Comparison of ENCODE assay signal across 17 cellular contexts in genomic region chr20:47311967-47312681, GRCh38. TPM values are rescaled to one million over a fixed set of nuclear protein-coding genes. Genes with fewer than 3 reads are reported as not detected.
DNase-seq lines count a peak whose midpoint lies in the region; ATAC-seq and TF ChIP-seq lines count a peak whose summit lies in the region.
"Had no signal": no experiment of that assay in that cellular context is flagged by ENCODE, and none has a peak within 500 bp of the region (broad histone marks: within the 10 kb centered on the region; RNA-seq: fewer than 3 reads in every experiment).

No MANE protein-coding gene starts in this region.

- TF ChIP-seq EP300 in gastroesophageal sphincter (IDR thresholded peaks at IDR 0.05) (no peak), ovary (IDR thresholded peaks at IDR 0.05) (no peak)

- no peaks in the 10 kb centered on the region for H3K9me3 Mint-ChIP-seq in progenitor cell of endocrine pancreas (ENCODE audit: low read depth)
- H3K9me3 Mint-ChIP-seq: activated T-helper 1 cell treated with anti-CD3 and anti-CD28 coated beads, Interleukin-12 subunit alpha, Interleukin-12 subunit beta, Interleukin-2, Interleukin-4 antibody, amounts not matched to agents 30 ng/mL and 10 ng/mL and 1 ng/mL, durations not matched to agents 14 hours and 24 hours and 36 hours; natural killer cell treated with Interleukin-12 subunit alpha and Interleukin-12 subunit beta and Interleukin-15 and Interleukin-18, amount 100 ng/mL, for 72 hours; stimulated activated effector memory CD8-positive, alpha-beta T cell treated with anti-CD3 and anti-CD28 coated beads, Interleukin-12 subunit alpha, Interleukin-12 subunit beta, amount 100 ng/mL, for 72 hours had no signal

- no peak overlapping the region for H3K4me3 ChIP-seq in WERI-Rb-1 (ENCODE audit: low read depth, low read length)
- no peak overlapping the region for H3K4me3 ChIP-seq in gastroesophageal sphincter
- no peak overlapping the region for H3K4me3 ChIP-seq in psoas muscle
- H3K4me3 ChIP-seq in ovary: no peak overlapping the region
- H3K4me3 ChIP-seq: SJSA1 had no signal

- TF ChIP-seq POLR2A in gastroesophageal sphincter (IDR thresholded peaks at IDR 0.05) (no peak), ovary (IDR thresholded peaks at IDR 0.05) (no peak)

- no peaks in the 10 kb centered on the region for H3K27me3 Mint-ChIP-seq in progenitor cell of endocrine pancreas
- H3K27me3 Mint-ChIP-seq: natural killer cell treated with Interleukin-12 subunit alpha and Interleukin-12 subunit beta and Interleukin-15 and Interleukin-18, amount 100 ng/mL, for 72 hours had no signal

- peaks cover 12% of the 10 kb centered on the region for H3K36me3 Mint-ChIP-seq in progenitor cell of endocrine pancreas (ENCODE audit: insufficient read depth)
- H3K36me3 Mint-ChIP-seq: natural killer cell treated with Interleukin-12 subunit alpha and Interleukin-12 subunit beta and Interleukin-15 and Interleukin-18, amount 100 ng/mL, for 72 hours had no signal

- H3K27ac ChIP-seq in WERI-Rb-1 (no peak overlapping the region), gastroesophageal sphincter (peak overlapping the region; percentile 37 to 100 (median 86)), psoas muscle (no peak overlapping the region), ovary (no peak overlapping the region)
- H3K27ac ChIP-seq: SJSA1 had no signal

- H3K4me1 ChIP-seq in gastroesophageal sphincter (peaks cover 5 to 96% (median 25%) of the 10 kb centered on the region in 3 donors), psoas muscle (peaks cover 29% of the 10 kb centered on the region), ovary (ENCODE audit: insufficient read depth) (peaks cover 19% of the 10 kb centered on the region)
- H3K4me1 ChIP-seq: BE2C had no signal

- H3K9me3 ChIP-seq in WERI-Rb-1 (ENCODE audit: severe bottlenecking) (no peaks in the 10 kb centered on the region), gastroesophageal sphincter (no peaks in the 10 kb centered on the region), psoas muscle (no peaks in the 10 kb centered on the region), ovary (no peaks in the 10 kb centered on the region)
- H3K9me3 ChIP-seq: BE2C had no signal

- H3K4me1 Mint-ChIP-seq in progenitor cell of endocrine pancreas (ENCODE audit: low read depth): peaks cover 30% of the 10 kb centered on the region

- H3K27ac Mint-ChIP-seq in progenitor cell of endocrine pancreas: peak overlapping the region; percentile 59

- ATAC-seq in gastroesophageal sphincter (no peak), psoas muscle (no peak)
- ATAC-seq: natural killer cell treated with Interleukin-12 subunit alpha and Interleukin-12 subunit beta and Interleukin-15 and Interleukin-18, amount 100 ng/mL, for 72 hours; stimulated activated effector memory CD8-positive, alpha-beta T cell treated with anti-CD3 and anti-CD28 coated beads, Interleukin-12 subunit alpha, Interleukin-12 subunit beta, amount 100 ng/mL, for 72 hours had no signal

- intact Hi-C loops in psoas muscle (cut with DNase I) (loop anchor here in 1 of 2 donors (10.0 kb wide), 1 partner anchor 1377 kb away; the partner anchor contains the start of gene PCIF1), ovary (cut with DNase I) (loop anchor here in 1 of 4 donors (5.0 kb wide), 1 partner anchor 35 kb away; no protein-coding TSS in a partner anchor)

- no peak for DNase-seq in WERI-Rb-1
- DNase-seq in progenitor cell of endocrine pancreas (ENCODE audit: low spot score, unreplicated experiment): no peak
- DNase-seq in psoas muscle: no peak
- DNase-seq in ovary: no peak
- no peak for DNase-seq in T-helper 9 cell
- no peak for DNase-seq in SIG-M5 treated with dmso at 0.1 percent for 504 hours (lab: John Stamatoyannopoulos, UW; ENCODE audit: unreplicated experiment)
- DNase-seq: activated CD4-positive, alpha-beta T cell treated with anti-CD3 and anti-CD28 coated beads, Interleukin-2, amount 50 U/mL, for 48 hours; BE2C; DND-41; Karpas-422; NCI-H226 had no signal

- peaks cover 27% of the 10 kb centered on the region for H3K36me3 ChIP-seq in WERI-Rb-1
- peaks cover 0 to 19% of the 10 kb centered on the region in 2 donors for H3K36me3 ChIP-seq in gastroesophageal sphincter
- peaks cover 6 to 42% of the 10 kb centered on the region in 2 donors for H3K36me3 ChIP-seq in psoas muscle (ENCODE audit: insufficient read depth in 1 of 2, low read depth in 1 of 2)
- H3K36me3 ChIP-seq in ovary: no peaks in the 10 kb centered on the region

- 90 to 94% methylated on average over 4 to 10 of the region's 11 CpGs for WGBS in gastroesophageal sphincter (ENCODE audit: low coverage in 1 of 2), 2 donors
- 92 to 97% (median 94%) methylated on average over 11 of the region's 11 CpGs for WGBS in psoas muscle, 3 donors
- WGBS in ovary, 3 donors: 94 to 97% (median 95%) methylated on average over 11 of the region's 11 CpGs

- H3K27me3 ChIP-seq in WERI-Rb-1 (ENCODE audit: insufficient read depth, low read depth, severe bottlenecking): no peaks in the 10 kb centered on the region
- H3K27me3 ChIP-seq in gastroesophageal sphincter: no peaks in the 10 kb centered on the region
- no peaks in the 10 kb centered on the region for H3K27me3 ChIP-seq in psoas muscle (ENCODE audit: insufficient read depth in 3 of 3, low read length in 2 of 3)
- H3K27me3 ChIP-seq in ovary: no peaks in the 10 kb centered on the region
- H3K27me3 ChIP-seq: BE2C, SJSA1 had no signal

- no peak overlapping the region for H3K4me3 Mint-ChIP-seq in progenitor cell of endocrine pancreas (ENCODE audit: low read depth)
- H3K4me3 Mint-ChIP-seq: activated T-helper 1 cell treated with anti-CD3 and anti-CD28 coated beads, Interleukin-12 subunit alpha, Interleukin-12 subunit beta, Interleukin-2, Interleukin-4 antibody, amounts not matched to agents 30 ng/mL and 10 ng/mL and 1 ng/mL, durations not matched to agents 14 hours and 24 hours and 36 hours; natural killer cell treated with Interleukin-12 subunit alpha and Interleukin-12 subunit beta and Interleukin-15 and Interleukin-18, amount 100 ng/mL, for 72 hours; stimulated activated effector memory CD8-positive, alpha-beta T cell treated with anti-CD3 and anti-CD28 coated beads, Interleukin-12 subunit alpha, Interleukin-12 subunit beta, amount 100 ng/mL, for 72 hours had no signal

- peak; percentile 3 for TF ChIP-seq CTCF in GM12873 (IDR thresholded peaks at IDR 0.05; ENCODE audit: insufficient read depth, low read depth, low read length, missing control alignments)
- 0 out of 2 replicates have a peak, but pooled peaks have one; percentile 5 for TF ChIP-seq CTCF in WERI-Rb-1 (IDR thresholded peaks at IDR 0.05; ENCODE audit: low read depth, low read length)
- TF ChIP-seq CTCF in gastroesophageal sphincter (IDR thresholded peaks at IDR 0.05): peak in 1 of 4 experiments; percentile 18
- TF ChIP-seq CTCF in progenitor cell of endocrine pancreas (IDR thresholded peaks at IDR 0.05; ENCODE audit: unreplicated experiment): no peak
- TF ChIP-seq CTCF in psoas muscle (IDR thresholded peaks at IDR 0.05): no peak
- TF ChIP-seq CTCF in ovary (IDR thresholded peaks at IDR 0.05): no peak

RNA-seq across cellular contexts. Expression of gene ZMYND8, which starts 44.4 kb away (rescaled TPM):
- total RNA-seq in gastroesophageal sphincter (10 to 100 TPM; 32.2 to 78.9 (median 54.4) TPM), progenitor cell of endocrine pancreas (100 and 102 TPM in 2 replicates), psoas muscle (10 to 100 TPM; 17.7 to 42.9 (median 22.4) TPM), ovary (10 to 100 TPM; 20.3 to 40.7 (median 31.2) TPM)
- polyA plus RNA-seq in psoas muscle (1 to 10 TPM; 4.7 to 9.5 (median 8.2) TPM), ovary (10 to 100 TPM in 1 of 2 donors, 1 to 10 TPM in 1; 8.3 to 23.5 TPM)

Comparison
In these comparisons a context has a peak if more than half of its experiments do, and no peak if none do; other contexts are left out.
1. CTCF ChIP-seq: peak in GM12873 (single experiment) and WERI-Rb-1 (single experiment); none in progenitor cell of endocrine pancreas (single experiment), psoas muscle (single experiment) and ovary (0 of 3).
2. H3K27ac ChIP-seq: peak in gastroesophageal sphincter (4 of 4); none in WERI-Rb-1 (single experiment), psoas muscle (single experiment) and ovary (0 of 2).